ENCODE assay signal across 9 cellular contexts in the genomic region with DNA sequence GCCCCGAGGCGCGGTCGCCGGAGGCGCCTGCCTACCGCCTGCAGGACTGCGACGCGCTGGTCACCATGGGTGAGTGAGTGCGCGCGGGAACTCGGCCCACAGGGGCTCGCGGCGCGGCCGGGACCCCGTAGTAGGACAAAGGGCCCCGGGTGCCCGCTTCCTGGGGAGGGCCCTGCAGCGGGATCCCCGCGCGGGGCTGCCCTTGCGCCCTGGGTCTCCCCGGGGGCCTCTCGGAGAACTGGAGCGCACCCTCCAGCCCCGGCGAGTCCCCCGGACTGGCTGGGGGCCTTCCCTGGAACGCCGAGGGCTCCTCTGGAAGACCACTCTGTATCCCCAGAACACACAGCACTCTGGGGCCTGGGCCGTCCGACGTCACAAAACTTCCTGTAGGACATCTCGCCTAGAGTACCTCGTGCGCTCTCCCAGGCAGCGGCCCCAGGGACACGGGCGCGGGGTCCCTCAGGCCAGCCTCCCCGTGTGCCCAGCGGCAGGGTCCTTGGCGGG.
A peak's percentile ranks its signal among the peaks of the same experiment; 100 is the strongest.
DNase-seq lines count a peak whose midpoint lies in the region; ATAC-seq and TF ChIP-seq lines count a peak whose summit lies in the region.
"Had no signal": no experiment of that assay in that cellular context is flagged by ENCODE, and none has a peak within 500 bp of the region (broad histone marks: within the 10 kb centered on the region; RNA-seq: fewer than 3 reads in every experiment).

No MANE protein-coding gene starts in this region.

- H3K4me1 Mint-ChIP-seq in CD4-positive, alpha-beta memory T cell, result peaks cover 0 to 56% (median 7%) of the 10 kb centered on the region in 4 donors
- H3K4me1 Mint-ChIP-seq in activated T-helper 1 cell treated with anti-CD3 and anti-CD28 coated beads, Interleukin-12 subunit alpha, Interleukin-12 subunit beta, Interleukin-2, Interleukin-4 antibody, amounts not matched to agents 30 ng/mL and 10 ng/mL and 1 ng/mL, durations not matched to agents 14 hours and 24 hours and 36 hours (ENCODE audit: low read depth), result peaks cover 21% of the 10 kb centered on the region

- POLR2A ChIA-PET in CD4-positive, alpha-beta memory T cell (lab: Charles Lee; ENCODE audit: partially characterized antibody), result interaction anchor here (1.3 to 3.4 kb wide), 10 partner anchors 10 to 71 kb away, joined by 3 to 51 read pairs (median 8); no protein-coding TSS in a partner anchor

- peak overlapping the region in 2 of 8 donors; percentile 94 to 96 for H3K4me3 Mint-ChIP-seq in CD4-positive, alpha-beta memory T cell
- peak overlapping the region; percentile 97 for H3K4me3 Mint-ChIP-seq in activated T-helper 1 cell treated with anti-CD3 and anti-CD28 coated beads, Interleukin-12 subunit alpha, Interleukin-12 subunit beta, Interleukin-2, Interleukin-4 antibody, amounts not matched to agents 30 ng/mL and 10 ng/mL and 1 ng/mL, durations not matched to agents 14 hours and 24 hours and 36 hours

- H3K4me1 ChIP-seq in CD4-positive, alpha-beta memory T cell (ENCODE audit: insufficient read depth, low read length), result peaks cover 40% of the 10 kb centered on the region
- H3K4me1 ChIP-seq in lower lobe of right lung, result no peaks in the 10 kb centered on the region

- peak overlapping the region in 2 of 7 donors; percentile 81 to 95 for H3K27ac Mint-ChIP-seq in CD4-positive, alpha-beta memory T cell
- H3K27ac Mint-ChIP-seq in activated T-helper 1 cell treated with anti-CD3 and anti-CD28 coated beads, Interleukin-12 subunit alpha, Interleukin-12 subunit beta, Interleukin-2, Interleukin-4 antibody, amounts not matched to agents 30 ng/mL and 10 ng/mL and 1 ng/mL, durations not matched to agents 14 hours and 24 hours and 36 hours, result peak overlapping the region; percentile 91

- no peaks in the 10 kb centered on the region for H3K9me3 Mint-ChIP-seq in CD4-positive, alpha-beta memory T cell
- H3K9me3 Mint-ChIP-seq in activated T-helper 1 cell treated with anti-CD3 and anti-CD28 coated beads, Interleukin-12 subunit alpha, Interleukin-12 subunit beta, Interleukin-2, Interleukin-4 antibody, amounts not matched to agents 30 ng/mL and 10 ng/mL and 1 ng/mL, durations not matched to agents 14 hours and 24 hours and 36 hours, result no peaks in the 10 kb centered on the region

- H3K4me3 ChIP-seq in CD4-positive, alpha-beta memory T cell (ENCODE audit: low read length in 2 of 2), result peak overlapping the region; percentile 23 to 61
- H3K4me3 ChIP-seq in lower lobe of right lung, result peak overlapping the region; percentile 70

- peak; percentile 22 for ATAC-seq in HG02642 (IDR thresholded peaks at IDR 0.05; ENCODE audit: poor library complexity, unreplicated experiment)
- ATAC-seq in lower lobe of right lung, result peak in 1 of 2 donors; percentile 46
- ATAC-seq in sciatic nerve, result no peak

- H3K36me3 ChIP-seq in CD4-positive, alpha-beta memory T cell (ENCODE audit: insufficient read depth, low read length), result no peaks in the 10 kb centered on the region
- no peaks in the 10 kb centered on the region for H3K36me3 ChIP-seq in lower lobe of right lung

- H3K36me3 Mint-ChIP-seq in CD4-positive, alpha-beta memory T cell, result peaks cover 0 to 16% of the 10 kb centered on the region in 2 donors
- H3K36me3 Mint-ChIP-seq in activated T-helper 1 cell treated with anti-CD3 and anti-CD28 coated beads, Interleukin-12 subunit alpha, Interleukin-12 subunit beta, Interleukin-2, Interleukin-4 antibody, amounts not matched to agents 30 ng/mL and 10 ng/mL and 1 ng/mL, durations not matched to agents 14 hours and 24 hours and 36 hours (ENCODE audit: low read depth), result peaks cover 15% of the 10 kb centered on the region

- intact Hi-C loops in CD4-positive, alpha-beta memory T cell (cut with micrococcal nuclease), result loop anchor here (5.0 kb wide), 1 partner anchor 177 kb away; no protein-coding TSS in a partner anchor
- intact Hi-C loops in activated T-helper 1 cell treated with anti-CD3 and anti-CD28 coated beads, Interleukin-12 subunit alpha, Interleukin-12 subunit beta, Interleukin-2, Interleukin-4 antibody, amounts not matched to agents 30 ng/mL and 10 ng/mL and 1 ng/mL, durations not matched to agents 14 hours and 24 hours and 36 hours (cut with micrococcal nuclease), result loop anchor here (10.0 kb wide), 1 partner anchor 170 kb away; no protein-coding TSS in a partner anchor
- intact Hi-C loops in lower lobe of right lung (cut with DNase I) (no loop called here), sciatic nerve (cut with DNase I) (no loop called here)

- no peaks in the 10 kb centered on the region for H3K9me3 ChIP-seq in CD4-positive, alpha-beta memory T cell (ENCODE audit: control insufficient read depth in 1 of 2, low read length in 2 of 2)
- no peaks in the 10 kb centered on the region for H3K9me3 ChIP-seq in lower lobe of right lung

- CTCF ChIA-PET in CD4-positive, alpha-beta memory T cell (lab: Charles Lee; ENCODE audit: partially characterized antibody), result interaction anchor here (1.8 to 3.6 kb wide), 3 partner anchors 8 to 174 kb away, joined by 4 to 22 read pairs (median 6); no protein-coding TSS in a partner anchor

- DNase-seq in CD4-positive, alpha-beta memory T cell, result no peak
- DNase-seq in activated T-helper 1 cell treated with anti-CD3 and anti-CD28 coated beads, Interleukin-12 subunit alpha, Interleukin-12 subunit beta, Interleukin-2, Interleukin-4 antibody, amounts not matched to agents 30 ng/mL and 10 ng/mL and 1 ng/mL, durations not matched to agents 14 hours and 24 hours and 36 hours (ENCODE audit: low spot score), result no peak
- DNase-seq in lower lobe of right lung (peak; percentile 47), sciatic nerve (ENCODE audit: low spot score) (no peak), NCI-H2107 treated with DMSO at 0.1 percent for 48 hours (lab: John Stamatoyannopoulos, UW; ENCODE audit: unreplicated experiment) (no peak), AG08395 (ENCODE audit: low spot score) (no peak)
- DNase-seq in stimulated activated naive CD4-positive, alpha-beta T cell treated with Interleukin-2 at 50 U/mL for 16 hours (lab: John Stamatoyannopoulos, UW), result no peak
- DNase-seq: NCI-H1092 had no signal

- no peaks in the 10 kb centered on the region for H3K27me3 Mint-ChIP-seq in CD4-positive, alpha-beta memory T cell
- H3K27me3 Mint-ChIP-seq in activated T-helper 1 cell treated with anti-CD3 and anti-CD28 coated beads, Interleukin-12 subunit alpha, Interleukin-12 subunit beta, Interleukin-2, Interleukin-4 antibody, amounts not matched to agents 30 ng/mL and 10 ng/mL and 1 ng/mL, durations not matched to agents 14 hours and 24 hours and 36 hours (ENCODE audit: insufficient read depth), result no peaks in the 10 kb centered on the region

- TF ChIP-seq CTCF in lower lobe of right lung (IDR thresholded peaks at IDR 0.05), result no peak

- no peaks in the 10 kb centered on the region for H3K27me3 ChIP-seq in CD4-positive, alpha-beta memory T cell (ENCODE audit: insufficient read depth, low read length)
- no peaks in the 10 kb centered on the region for H3K27me3 ChIP-seq in lower lobe of right lung (ENCODE audit: low read depth)

- H3K27ac ChIP-seq in CD4-positive, alpha-beta memory T cell (ENCODE audit: low read depth, low read length), result peak overlapping the region; percentile 61
- peak overlapping the region; percentile 86 for H3K27ac ChIP-seq in lower lobe of right lung

Comparison
In these comparisons a context has a peak if more than half of its experiments do, and no peak if none do; other contexts are left out.
1. intact Hi-C loops: an anchor here in CD4-positive, alpha-beta memory T cell (5.0 kb wide) and activated T-helper 1 cell treated with anti-CD3 and anti-CD28 coated beads, Interleukin-12 subunit alpha, Interleukin-12 subunit beta, Interleukin-2, Interleukin-4 antibody, amounts not matched to agents 30 ng/mL and 10 ng/mL and 1 ng/mL, durations not matched to agents 14 hours and 24 hours and 36 hours (10.0 kb wide); none called in lower lobe of right lung and sciatic nerve.